Comparison of ENCODE assay signal across 8 cellular contexts in the genomic region with DNA sequence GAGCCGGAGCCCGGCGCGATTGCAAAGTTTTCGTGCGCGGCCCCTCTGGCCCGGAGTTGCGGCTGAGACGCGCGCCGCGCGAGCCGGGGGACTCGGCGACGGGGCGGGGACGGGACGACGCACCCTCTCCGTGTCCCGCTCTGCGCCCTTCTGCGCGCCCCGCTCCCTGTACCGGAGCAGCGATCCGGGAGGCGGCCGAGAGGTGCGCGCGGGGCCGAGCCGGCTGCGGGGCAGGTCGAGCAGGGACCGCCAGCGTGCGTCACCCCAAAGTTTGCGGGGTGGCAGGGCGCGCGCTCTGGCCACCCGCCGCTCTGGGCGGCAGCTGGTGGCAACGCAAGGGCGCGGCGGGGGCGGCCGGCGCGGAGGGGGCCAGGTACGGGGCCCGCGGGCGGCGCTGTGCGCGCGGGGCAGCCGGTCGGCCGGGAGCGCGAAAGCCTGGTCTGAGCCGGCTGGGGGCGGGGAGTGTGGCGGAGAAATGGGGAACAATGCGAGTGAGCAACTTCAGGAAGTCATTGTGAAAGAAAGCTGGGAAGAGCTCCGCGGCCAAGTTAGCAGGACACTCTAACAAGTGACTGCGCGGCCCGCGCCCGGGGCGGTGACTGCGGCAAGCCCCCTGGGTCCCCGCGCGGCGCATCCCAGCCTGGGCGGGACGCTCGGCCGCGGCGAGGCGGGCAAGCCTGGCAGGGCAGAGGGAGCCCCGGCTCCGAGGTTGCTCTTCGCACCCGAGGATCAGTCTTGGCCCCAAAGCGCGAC. TPM values are rescaled to one million over a fixed set of nuclear protein-coding genes. Genes with fewer than 3 reads are reported as not detected.
A peak's percentile ranks its signal among the peaks of the same experiment; 100 is the strongest.
DNase-seq lines count a peak whose midpoint lies in the region; ATAC-seq and TF ChIP-seq lines count a peak whose summit lies in the region.

A gene (plus strand): TSS at position 559 of the 753 bp plus-strand sequence. CDS start 14,346 bp downstream, outside the sequence.

- H3K9me3 ChIP-seq in gastroesophageal sphincter (no peaks in the 10 kb centered on the region), osteoblast (ENCODE audit: low read depth, low read length) (no peaks in the 10 kb centered on the region)

- no peaks in the 10 kb centered on the region for H4K20me1 ChIP-seq in osteoblast (ENCODE audit: insufficient read depth, low read length)

- H3K4me1 ChIP-seq in gastroesophageal sphincter, result peaks cover 0 to 13% (median 0%) of the 10 kb centered on the region in 3 donors
- no peaks in the 10 kb centered on the region for H3K4me1 ChIP-seq in osteoblast (ENCODE audit: insufficient read depth, low read length)

- no peak within 1 kb of the TSS for H3K4me2 ChIP-seq in osteoblast (ENCODE audit: insufficient read depth, low read length)

- TF ChIP-seq EP300 in gastroesophageal sphincter (IDR thresholded peaks at IDR 0.05), result no peak

- POLR2A ChIA-PET in GM10248 (lab: Yijun Ruan, JAX), result interaction anchor here (0.8 kb wide), 1 partner anchor 11 kb away, joined by 3 read pairs; no protein-coding TSS in a partner anchor

- DNase-seq in GM10248 (ENCODE audit: extremely low spot score), result peak; percentile 45
- DNase-seq in NB4 (ENCODE audit: low read depth), result peak; percentile 99
- peak; percentile 77 for DNase-seq in activated T-cell treated with anti-CD3 and anti-CD28 coated beads, Interleukin-2, amount 50 U/mL, for 1 hour
- DNase-seq in osteoblast (ENCODE audit: insufficient read length, low spot score, missing footprints), result peak; percentile 61
- DNase-seq in NCI-H2081 (lab: John Stamatoyannopoulos, UW), result no peak

- H3K4me3 ChIP-seq in NB4 (ENCODE audit: low read depth, low read length), result peak within 1 kb of the TSS; percentile 84
- peak within 1 kb of the TSS; percentile 17 to 53 for H3K4me3 ChIP-seq in gastroesophageal sphincter
- no peak within 1 kb of the TSS for H3K4me3 ChIP-seq in osteoblast (ENCODE audit: insufficient read depth, low read length)

- H3K79me2 ChIP-seq in osteoblast (ENCODE audit: insufficient read depth, low read length), result no peaks in the 10 kb centered on the region

- H2AFZ ChIP-seq in osteoblast (ENCODE audit: low read length), result no peak within 1 kb of the TSS

- 0% methylated on average over 7 of the region's 102 CpGs; no CpG with 5 or more reads in 1 of the 2 donors for WGBS in gastroesophageal sphincter (ENCODE audit: low coverage in 1 of 2), 2 donors

- TF ChIP-seq CTCF in GM10248 (IDR thresholded peaks at IDR 0.05; ENCODE audit: control extremely low read depth, extremely low read depth, low read depth, missing control alignments) (peak; percentile 3), NB4 (IDR thresholded peaks at IDR 0.05; ENCODE audit: low read depth, low read length) (no peak), gastroesophageal sphincter (IDR thresholded peaks at IDR 0.05) (no peak), osteoblast (IDR thresholded peaks at IDR 0.05; ENCODE audit: extremely low read depth, low read depth, low read length) (no peak)

- H3K27ac ChIP-seq in gastroesophageal sphincter (peak within 1 kb of the TSS in 3 of 4 donors; percentile 37 to 66 (median 57)), osteoblast (ENCODE audit: low read depth, low read length) (no peak within 1 kb of the TSS)

- peak; percentile 62 for TF ChIP-seq POLR2A in NB4 (IDR thresholded peaks at IDR 0.05; ENCODE audit: extremely low read depth, insufficient read length)
- TF ChIP-seq POLR2A in gastroesophageal sphincter (IDR thresholded peaks at IDR 0.05), result peak in 1 of 2 donors; percentile 21

- CTCF ChIA-PET in GM10248 (lab: Yijun Ruan, JAX), result interaction anchor here (1.0 to 1.6 kb wide), 8 partner anchors 10 to 212 kb away, joined by 3 to 5 read pairs (median 4); no protein-coding TSS in a partner anchor

- ATAC-seq in GM21825 (IDR thresholded peaks at IDR 0.05; ENCODE audit: unreplicated experiment) (peak; percentile 23), gastroesophageal sphincter (peak; percentile 54), GM18519 (IDR thresholded peaks at IDR 0.05; ENCODE audit: low FRiP score, unreplicated experiment) (no peak)

- H3K27me3 ChIP-seq in gastroesophageal sphincter, result peaks cover 69% of the 10 kb centered on the region
- peaks cover 33% of the 10 kb centered on the region for H3K27me3 ChIP-seq in osteoblast (ENCODE audit: insufficient read depth, low read length)

- no peaks in the 10 kb centered on the region for H3K36me3 ChIP-seq in gastroesophageal sphincter
- no peaks in the 10 kb centered on the region for H3K36me3 ChIP-seq in osteoblast (ENCODE audit: insufficient read depth, low read length)

RNA-seq across cellular contexts. Expression of the gene that starts here (rescaled TPM):
- 10 to 100 TPM in 1 of 4 donors, 1 to 10 TPM in 3; 2.5 to 14.1 (median 5.9) TPM for total RNA-seq in gastroesophageal sphincter
- total RNA-seq in osteoblast, result under 0.01 TPM in 1 of 2 replicates, not detected in the other

Comparison
In these comparisons a context has a peak if more than half of its experiments do, and no peak if none do; other contexts are left out.
1. Peak in DNase-seq in osteoblast; RNA of the gene not detected or under 1 TPM.
2. DNase-seq: peak in GM10248 (single experiment), NB4 (single experiment) and activated T-cell treated with anti-CD3 and anti-CD28 coated beads, Interleukin-2, amount 50 U/mL, for 1 hour (single experiment); none in NCI-H2081 (0 of 2).